ENCODE assay signal across 8 cellular contexts in genomic region chr6:11172501-11173337, GRCh38. TPM values are rescaled to one million over a fixed set of nuclear protein-coding genes. Genes with fewer than 3 reads are reported as not detected.
DNase-seq lines count a peak whose midpoint lies in the region; ATAC-seq, FAIRE-seq and TF ChIP-seq lines count a peak whose summit lies in the region.

No MANE protein-coding gene starts in this region.

- TF ChIP-seq EP300 in upper lobe of left lung (IDR thresholded peaks at IDR 0.05): no peak

- BruUV-seq in HCT116 (replicated peaks; lab: Mats Ljungman, UMichigan) (no TSS peak), Panc1 (replicated peaks; lab: Mats Ljungman, UMichigan) (no TSS peak)

- intact Hi-C loops in CD4-positive, alpha-beta T cell (cut with DNase I, micrococcal nuclease): loop anchor here (1.0 to 10.0 kb wide), 5 partner anchors 28 to 402 kb away; no protein-coding TSS in a partner anchor
- intact Hi-C loops in HCT116 (cut with micrococcal nuclease): loop anchor here (1.0 to 10.0 kb wide), 2 partner anchors 324 to 402 kb away; no protein-coding TSS in a partner anchor
- intact Hi-C loops in Panc1 (cut with micrococcal nuclease; ENCODE audit: unreplicated experiment): loop anchor here (1.0 kb wide), 1 partner anchor 324 kb away; no protein-coding TSS in a partner anchor
- intact Hi-C loops in activated T-helper 1 cell treated with anti-CD3 and anti-CD28 coated beads, Interleukin-12 subunit alpha, Interleukin-12 subunit beta, Interleukin-2, Interleukin-4 antibody, amounts not matched to agents 30 ng/mL and 10 ng/mL and 1 ng/mL, durations not matched to agents 14 hours and 24 hours and 36 hours (cut with micrococcal nuclease): loop anchor here (1.0 to 5.0 kb wide), 7 partner anchors 28 to 324 kb away; partner anchors contain the start of gene NEDD9
- intact Hi-C loops in pancreas (cut with DNase I): no loop called here

- no peaks in the 10 kb centered on the region for H3K36me3 ChIP-seq in HCT116 (ENCODE audit: control insufficient read depth in 1 of 2, insufficient read depth in 2 of 2, low read length in 2 of 2)
- H3K36me3 ChIP-seq in Panc1 (ENCODE audit: control insufficient read depth, insufficient read depth, low read length): no peaks in the 10 kb centered on the region
- no peaks in the 10 kb centered on the region for H3K36me3 ChIP-seq in pancreas
- H3K36me3 ChIP-seq in upper lobe of left lung: no peaks in the 10 kb centered on the region

- H3K4me3 Mint-ChIP-seq in CD4-positive, alpha-beta T cell: no peak overlapping the region
- H3K4me3 Mint-ChIP-seq in activated T-helper 1 cell treated with anti-CD3 and anti-CD28 coated beads, Interleukin-12 subunit alpha, Interleukin-12 subunit beta, Interleukin-2, Interleukin-4 antibody, amounts not matched to agents 30 ng/mL and 10 ng/mL and 1 ng/mL, durations not matched to agents 14 hours and 24 hours and 36 hours: no peak overlapping the region

- CTCF ChIA-PET in CD4-positive, alpha-beta T cell (lab: Charles Lee): interaction anchor here (0.7 to 1.4 kb wide), 2 partner anchors 321 to 323 kb away, joined by 4 read pairs; no protein-coding TSS in a partner anchor
- CTCF ChIA-PET in HCT116 (lab: Charles Lee) (no interaction called here), Panc1 (lab: Charles Lee) (no interaction called here)

- H3K27me3 Mint-ChIP-seq in CD4-positive, alpha-beta T cell: no peaks in the 10 kb centered on the region
- H3K27me3 Mint-ChIP-seq in activated T-helper 1 cell treated with anti-CD3 and anti-CD28 coated beads, Interleukin-12 subunit alpha, Interleukin-12 subunit beta, Interleukin-2, Interleukin-4 antibody, amounts not matched to agents 30 ng/mL and 10 ng/mL and 1 ng/mL, durations not matched to agents 14 hours and 24 hours and 36 hours (ENCODE audit: insufficient read depth): peaks cover 3% of the 10 kb centered on the region

- DNase-seq in CD4-positive, alpha-beta T cell: peak; percentile 58 to 83 (median 72)
- DNase-seq in HCT116 (ENCODE audit: low read depth, low spot score) (peak; percentile 23), Panc1 (ENCODE audit: low read depth, low spot score) (peak; percentile 43), frontal cortex (ENCODE audit: low spot score in 2 of 2) (peak; percentile 37 to 55), pancreas (peak; percentile 32 to 90 (median 66)), upper lobe of left lung (peak in 1 of 2 donors; percentile 69)
- DNase-seq in activated T-helper 1 cell treated with anti-CD3 and anti-CD28 coated beads, Interleukin-12 subunit alpha, Interleukin-12 subunit beta, Interleukin-2, Interleukin-4 antibody, amounts not matched to agents 30 ng/mL and 10 ng/mL and 1 ng/mL, durations not matched to agents 14 hours and 24 hours and 36 hours (ENCODE audit: low spot score): peak; percentile 47

- H3K4me1 Mint-ChIP-seq in CD4-positive, alpha-beta T cell (ENCODE audit: low read depth): peaks cover 9% of the 10 kb centered on the region
- peaks cover 25% of the 10 kb centered on the region for H3K4me1 Mint-ChIP-seq in activated T-helper 1 cell treated with anti-CD3 and anti-CD28 coated beads, Interleukin-12 subunit alpha, Interleukin-12 subunit beta, Interleukin-2, Interleukin-4 antibody, amounts not matched to agents 30 ng/mL and 10 ng/mL and 1 ng/mL, durations not matched to agents 14 hours and 24 hours and 36 hours (ENCODE audit: low read depth)

- no peaks in the 10 kb centered on the region for H3K79me2 ChIP-seq in HCT116 (ENCODE audit: insufficient read depth, low read length)

- no peaks in the 10 kb centered on the region for H3K4me1 ChIP-seq in HCT116 (ENCODE audit: control insufficient read depth in 1 of 2, insufficient read depth in 2 of 2, low read length in 2 of 2)
- no peaks in the 10 kb centered on the region for H3K4me1 ChIP-seq in Panc1 (ENCODE audit: control insufficient read depth, insufficient read depth, low read length)
- H3K4me1 ChIP-seq in pancreas: no peaks in the 10 kb centered on the region
- peaks cover 0 to 13% (median 8%) of the 10 kb centered on the region in 4 donors for H3K4me1 ChIP-seq in upper lobe of left lung

- FAIRE-seq in frontal cortex (lab: Jason Lieb, UNC) (no peak), pancreas (lab: Jason Lieb, UNC) (no peak)

- no peak overlapping the region for H3K9ac ChIP-seq in HCT116 (ENCODE audit: low read length)

- no peaks in the 10 kb centered on the region for H3K9me3 Mint-ChIP-seq in CD4-positive, alpha-beta T cell
- no peaks in the 10 kb centered on the region for H3K9me3 Mint-ChIP-seq in activated T-helper 1 cell treated with anti-CD3 and anti-CD28 coated beads, Interleukin-12 subunit alpha, Interleukin-12 subunit beta, Interleukin-2, Interleukin-4 antibody, amounts not matched to agents 30 ng/mL and 10 ng/mL and 1 ng/mL, durations not matched to agents 14 hours and 24 hours and 36 hours

- no peaks in the 10 kb centered on the region for H3K9me2 ChIP-seq in HCT116 (ENCODE audit: insufficient read depth)

- H3K27me3 ChIP-seq in CD4-positive, alpha-beta T cell (ENCODE audit: control insufficient read depth, insufficient read depth, low read length): no peaks in the 10 kb centered on the region
- H3K27me3 ChIP-seq in HCT116 (ENCODE audit: insufficient read depth, low read length): no peaks in the 10 kb centered on the region
- no peaks in the 10 kb centered on the region for H3K27me3 ChIP-seq in Panc1 (ENCODE audit: control insufficient read depth, insufficient read depth, low read length)
- H3K27me3 ChIP-seq in pancreas: no peaks in the 10 kb centered on the region
- H3K27me3 ChIP-seq in upper lobe of left lung: no peaks in the 10 kb centered on the region

- H3K4me2 ChIP-seq in HCT116 (ENCODE audit: low read length): peak overlapping the region; percentile 18; the same call in 1 of the 2 replicates

- H3K36me3 Mint-ChIP-seq in CD4-positive, alpha-beta T cell (ENCODE audit: low read depth): no peaks in the 10 kb centered on the region
- no peaks in the 10 kb centered on the region for H3K36me3 Mint-ChIP-seq in activated T-helper 1 cell treated with anti-CD3 and anti-CD28 coated beads, Interleukin-12 subunit alpha, Interleukin-12 subunit beta, Interleukin-2, Interleukin-4 antibody, amounts not matched to agents 30 ng/mL and 10 ng/mL and 1 ng/mL, durations not matched to agents 14 hours and 24 hours and 36 hours (ENCODE audit: low read depth)

- TF ChIP-seq POLR2A in HCT116 (IDR thresholded peaks at IDR 0.05; ENCODE audit: borderline replicate concordance, extremely low read depth, insufficient read depth, insufficient read length) (no peak), upper lobe of left lung (IDR thresholded peaks at IDR 0.05) (no peak)

- H3K9me3 ChIP-seq in CD4-positive, alpha-beta T cell (ENCODE audit: control insufficient read depth, low read length): no peaks in the 10 kb centered on the region
- H3K9me3 ChIP-seq in HCT116 (ENCODE audit: control insufficient read depth in 1 of 2, insufficient read depth in 1 of 2, low read depth in 1 of 2, low read length in 2 of 2) (no peaks in the 10 kb centered on the region), Panc1 (ENCODE audit: control insufficient read depth, insufficient read depth, low read depth, low read length) (no peaks in the 10 kb centered on the region), pancreas (no peaks in the 10 kb centered on the region), upper lobe of left lung (no peaks in the 10 kb centered on the region)

- H2AFZ ChIP-seq in HCT116 (ENCODE audit: low read depth, low read length, poor library complexity, severe bottlenecking): no peak overlapping the region

- POLR2A ChIA-PET in CD4-positive, alpha-beta T cell (lab: Charles Lee): interaction anchor here (0.9 kb wide), 1 partner anchor 323 kb away, joined by 3 read pairs; no protein-coding TSS in a partner anchor
- POLR2A ChIA-PET in HCT116 (lab: Charles Lee) (no interaction called here), Panc1 (lab: Charles Lee) (no interaction called here)

- peak; percentile 70 for TF ChIP-seq RAD21 in HCT116 (IDR thresholded peaks at IDR 0.05; ENCODE audit: low read depth)

- peak; percentile 91 for TF ChIP-seq CTCF in CD4-positive, alpha-beta T cell (IDR thresholded peaks at IDR 0.05)
- TF ChIP-seq CTCF in HCT116 (IDR thresholded peaks at IDR 0.05 in 2 of 3, conservative IDR thresholded peaks at IDR 0.05 in 1 of 3; ENCODE audit: borderline replicate concordance in 1 of 3, insufficient read depth in 1 of 3, low read depth in 2 of 3, low read length in 2 of 3) (peak; percentile 78 to 92 (median 80)), Panc1 (IDR thresholded peaks at IDR 0.05) (peak; percentile 92), pancreas (IDR thresholded peaks at IDR 0.05) (peak; percentile 61 to 86 (median 74)), upper lobe of left lung (IDR thresholded peaks at IDR 0.05) (peak; percentile 75 to 89 (median 82))

- H3K4me3 ChIP-seq in HCT116 (replicated peaks in 1 of 2; ENCODE audit: low read depth in 1 of 2, low read length in 2 of 2) (no peak overlapping the region), Panc1 (ENCODE audit: low read depth in 2 of 2, low read length in 2 of 2) (no peak overlapping the region), pancreas (no peak overlapping the region), upper lobe of left lung (no peak overlapping the region)

- in situ Hi-C loops in Panc1 (cut with HindIII; ENCODE audit: low pct_unique_long_range_greater_than_20kb, low sequenced_read_pairs): no loop called here

- H3K27ac ChIP-seq in CD4-positive, alpha-beta T cell (ENCODE audit: low read depth, low read length): no peak overlapping the region
- H3K27ac ChIP-seq in HCT116 (ENCODE audit: low read depth, low read length): no peak overlapping the region
- no peak overlapping the region for H3K27ac ChIP-seq in Panc1 (ENCODE audit: low read length)
- H3K27ac ChIP-seq in pancreas: no peak overlapping the region
- no peak overlapping the region for H3K27ac ChIP-seq in upper lobe of left lung

- H3K27ac Mint-ChIP-seq in CD4-positive, alpha-beta T cell: no peak overlapping the region
- no peak overlapping the region for H3K27ac Mint-ChIP-seq in activated T-helper 1 cell treated with anti-CD3 and anti-CD28 coated beads, Interleukin-12 subunit alpha, Interleukin-12 subunit beta, Interleukin-2, Interleukin-4 antibody, amounts not matched to agents 30 ng/mL and 10 ng/mL and 1 ng/mL, durations not matched to agents 14 hours and 24 hours and 36 hours

- ATAC-seq in CD4-positive, alpha-beta T cell (ENCODE audit: poor library complexity): peak; percentile 81
- ATAC-seq in HCT116: peak; percentile 92
- ATAC-seq in Panc1: peak; percentile 75; the same call in 1 of the 2 replicates
- peak; percentile 55 to 88 (median 84) for ATAC-seq in pancreas
- peak; percentile 75 to 78 for ATAC-seq in upper lobe of left lung (ENCODE audit: low FRiP score in 2 of 2)
- no peak for ATAC-seq in HG03520 (IDR thresholded peaks at IDR 0.05; ENCODE audit: unreplicated experiment)

- H4K20me1 ChIP-seq in HCT116 (ENCODE audit: insufficient read depth): no peaks in the 10 kb centered on the region

- RAD21 ChIA-PET in HCT116 (lab: Charles Lee; ENCODE audit: low non-redundant PET in 1 of 2, low total read pairs in 2 of 2, uncharacterized antibody in 2 of 2, unreplicated experiment in 2 of 2): no interaction called here

- WGBS in pancreas, 2 donors: 19 to 23% methylated on average over 17 of the region's 17 CpGs
- WGBS in upper lobe of left lung, 2 donors: 26 to 27% methylated on average over 17 of the region's 17 CpGs

RNA-seq across cellular contexts. Expression of gene NEDD9, which starts 59.7 kb away (rescaled TPM):
- 10 to 100 TPM; 40.9 to 44.3 TPM for total RNA-seq in CD4-positive, alpha-beta T cell
- total RNA-seq in HCT116 (2021; ENCODE audit: unreplicated experiment) (0.17 TPM), Panc1 (2021; ENCODE audit: unreplicated experiment) (0.28 TPM), frontal cortex (39.1 TPM), pancreas (10 to 100 TPM in 1 of 6 donors, 1 to 10 TPM in 5; 4.9 to 13.2 (median 8.3) TPM), upper lobe of left lung (100 to 1,000 TPM; 122 to 334 (median 173) TPM)
- polyA plus RNA-seq in HCT116 (2012): 0.20 and 0.26 TPM in 2 replicates
- polyA plus RNA-seq in Panc1 (2012; ENCODE audit: insufficient read length): not detected
- 53.2 and 62.1 TPM in 2 replicates for total RNA-seq in activated T-helper 1 cell treated with anti-CD3 and anti-CD28 coated beads, Interleukin-12 subunit alpha, Interleukin-12 subunit beta, Interleukin-2, Interleukin-4 antibody, amounts not matched to agents 30 ng/mL and 10 ng/mL and 1 ng/mL, durations not matched to agents 14 hours and 24 hours and 36 hours
- 10 to 100 TPM in 1 of 2 donors, 1 to 10 TPM in 1; 4.8 to 11.7 TPM for polyA plus RNA-seq in pancreas

Comparison
In these comparisons a context has a peak if more than half of its experiments do, and no peak if none do; other contexts are left out.
1. intact Hi-C loops: an anchor here in CD4-positive, alpha-beta T cell (1.0 to 10.0 kb wide), HCT116 (1.0 to 10.0 kb wide), Panc1 (1.0 kb wide) and activated T-helper 1 cell treated with anti-CD3 and anti-CD28 coated beads, Interleukin-12 subunit alpha, Interleukin-12 subunit beta, Interleukin-2, Interleukin-4 antibody, amounts not matched to agents 30 ng/mL and 10 ng/mL and 1 ng/mL, durations not matched to agents 14 hours and 24 hours and 36 hours (1.0 to 5.0 kb wide); none called in pancreas.